ENCODE assay signal across 16 cellular contexts in the genomic region with DNA sequence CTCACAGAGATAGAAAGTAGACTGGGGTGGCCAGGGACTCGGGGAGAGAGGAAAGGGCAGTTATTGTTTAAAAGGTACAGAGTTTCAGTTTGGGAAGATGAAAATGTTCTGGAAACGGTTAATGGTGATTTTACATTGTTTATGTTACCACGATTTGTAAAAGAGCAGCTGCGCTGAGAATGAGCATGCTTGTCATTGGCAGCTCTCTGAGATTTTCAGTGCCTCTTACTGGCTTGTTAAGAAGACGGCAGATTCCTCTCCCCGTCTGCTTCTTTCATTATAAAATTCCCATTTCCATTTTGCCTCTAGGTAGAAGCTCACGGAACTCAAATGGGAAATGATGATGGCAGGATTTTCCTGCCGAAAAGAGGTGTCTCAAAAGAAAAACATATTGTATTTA. TPM values are rescaled to one million over a fixed set of nuclear protein-coding genes. Genes with fewer than 3 reads are reported as not detected.
DNase-seq lines count a peak whose midpoint lies in the region; ATAC-seq and TF ChIP-seq lines count a peak whose summit lies in the region.
"Had no signal": no experiment of that assay in that cellular context is flagged by ENCODE, and none has a peak within 500 bp of the region (broad histone marks: within the 10 kb centered on the region; RNA-seq: fewer than 3 reads in every experiment).

No MANE protein-coding gene starts in this region.

- H3K4me2 ChIP-seq in IMR-90 (ENCODE audit: low read depth, low read length), result peak overlapping the region; percentile 64
- H3K4me2 ChIP-seq in fibroblast of lung (ENCODE audit: extremely low read depth, insufficient read depth, low read length), result peak overlapping the region; percentile 66
- H3K4me2 ChIP-seq: GM23338 had no signal

- no peak overlapping the region for H4K91ac ChIP-seq in IMR-90 (ENCODE audit: insufficient read depth, low read depth, low read length)

- H3K27me3 ChIP-seq in IMR-90 (ENCODE audit: control insufficient read depth, insufficient read depth, low read length) (no peaks in the 10 kb centered on the region), fibroblast of lung (ENCODE audit: control insufficient read depth, insufficient read depth, low read length) (peaks cover 2% of the 10 kb centered on the region), stomach smooth muscle (ENCODE audit: control insufficient read depth in 1 of 2, insufficient read depth in 2 of 2, low read length in 2 of 2) (no peaks in the 10 kb centered on the region)

- no peak overlapping the region for H4K8ac ChIP-seq in IMR-90 (ENCODE audit: low read depth in 2 of 2, low read length in 2 of 2)

- H3K4ac ChIP-seq in IMR-90 (ENCODE audit: low read depth, low read length), result no peak overlapping the region

- H3K9me3 ChIP-seq in IMR-90 (ENCODE audit: control insufficient read depth, insufficient read depth, low read length), result peaks cover 4% of the 10 kb centered on the region; the same call in 1 of the 2 replicates
- H3K9me3 ChIP-seq in fibroblast of lung (ENCODE audit: control insufficient read depth, insufficient read depth, low read depth, low read length), result no peaks in the 10 kb centered on the region
- no peaks in the 10 kb centered on the region for H3K9me3 ChIP-seq in stomach smooth muscle (ENCODE audit: control insufficient read depth in 2 of 2, low read length in 2 of 2)
- H3K9me3 ChIP-seq: HAP-1 had no signal

- CTCF ChIA-PET in IMR-90 (lab: Yijun Ruan, JAX), result no interaction called here

- BruUV-seq in IMR-90 (replicated peaks; lab: Mats Ljungman, UMichigan), result no TSS peak

- ATAC-seq in IMR-90 (ENCODE audit: low read depth), result peak; percentile 81
- no peak for ATAC-seq in HG03439 (IDR thresholded peaks at IDR 0.05; ENCODE audit: unreplicated experiment)
- ATAC-seq: GM12878, GM23338 had no signal

- H2BK120ac ChIP-seq in IMR-90 (ENCODE audit: low read depth, low read length), result no peak overlapping the region

- H4K20me1 ChIP-seq in IMR-90 (ENCODE audit: insufficient read depth, low read length) (no peaks in the 10 kb centered on the region), fibroblast of lung (ENCODE audit: control insufficient read depth, extremely low read depth, insufficient read depth, low read length) (no peaks in the 10 kb centered on the region)

- DNase-seq in IMR-90 (peak; percentile 59), fibroblast of lung (ENCODE audit: low read depth in 2 of 2) (peak in 1 of 2 donors; percentile 57), iris pigment epithelial cell (ENCODE audit: low read depth) (peak; percentile 52), H4 (ENCODE audit: low spot score) (no peak), NCI-H524 treated with DMSO at 0.1 percent for 48 hours (lab: John Stamatoyannopoulos, UW) (no peak)
- DNase-seq: ACHN; C1 segment of cervical spinal cord; Calu3; CD4-positive, alpha-beta T cell; DMS 273 treated with DMSO at 0.1 percent for 48 hours had no signal

- H3K27ac ChIP-seq in IMR-90 (ENCODE audit: insufficient read depth, low read length) (no peak overlapping the region), fibroblast of lung (ENCODE audit: insufficient read depth, low read length) (no peak overlapping the region), stomach smooth muscle (ENCODE audit: low read length) (no peak overlapping the region)
- H3K27ac ChIP-seq: HL-60 had no signal

- no peak for TF ChIP-seq RAD21 in IMR-90 (IDR thresholded peaks at IDR 0.05; ENCODE audit: low read length)

- TF ChIP-seq POLR2A in IMR-90 (IDR thresholded peaks at IDR 0.05; ENCODE audit: low read depth, low read length), result no peak

- 6% methylated on average over 2 of the region's 8 CpGs; no CpG with 5 or more reads in 1 of the 2 experiments for WGBS in IMR-90 (ENCODE audit: extremely low coverage in 2 of 2, insufficient read length in 1 of 2), 2 experiments

- H3K4me3 ChIP-seq in IMR-90 (ENCODE audit: insufficient read depth, low read depth, low read length) (peak overlapping the region; percentile 22; the same call in 1 of the 2 replicates), fibroblast of lung (replicated peaks in 1 of 4; ENCODE audit: control extremely low read depth in 1 of 4, insufficient read depth in 1 of 4, low read depth in 3 of 4, low read length in 4 of 4) (peak overlapping the region in 2 of 4 experiments; percentile 3 to 15), stomach smooth muscle (ENCODE audit: low read length in 2 of 2) (peak overlapping the region; percentile 14 to 22)
- H3K4me3 ChIP-seq: GM12878, GM23338, HAP-1 had no signal

- H3K23ac ChIP-seq in IMR-90 (ENCODE audit: low read depth, low read length), result no peak overlapping the region

- H4K5ac ChIP-seq in IMR-90 (ENCODE audit: low read depth, low read length), result peak overlapping the region; percentile 31; the same call in 1 of the 2 replicates

- H3K9ac ChIP-seq in IMR-90 (ENCODE audit: low read depth, low read length), result 0 out of 2 replicates have a peak overlapping the region, but pooled peaks have one; percentile 28
- no peak overlapping the region for H3K9ac ChIP-seq in fibroblast of lung (ENCODE audit: insufficient read depth, low read length)
- peak overlapping the region in 1 of 2 donors; percentile 36 for H3K9ac ChIP-seq in stomach smooth muscle (ENCODE audit: low read length in 2 of 2)

- TF ChIP-seq CTCF in IMR-90 (conservative IDR thresholded peaks at IDR 0.05; ENCODE audit: low read depth, low read length) (no peak), fibroblast of lung (conservative IDR thresholded peaks at IDR 0.05 in 1 of 2, IDR thresholded peaks at IDR 0.05 in 1 of 2; ENCODE audit: low read depth in 1 of 2, low read length in 2 of 2) (no peak)

- no peak overlapping the region for H2AK9ac ChIP-seq in IMR-90 (replicated peaks; ENCODE audit: low read depth, low read length, poor library complexity)

- no peak overlapping the region; the same call in 2 of the 3 replicates for H2BK15ac ChIP-seq in IMR-90 (ENCODE audit: low read depth, low read length)

- H3K14ac ChIP-seq in IMR-90 (replicated peaks; ENCODE audit: low read depth, low read length), result no peak overlapping the region

- no peak overlapping the region for H3K56ac ChIP-seq in IMR-90 (ENCODE audit: extremely low read depth, insufficient read depth, low read length)

- no peak overlapping the region for H2BK20ac ChIP-seq in IMR-90 (ENCODE audit: low read depth, low read length)

- POLR2A ChIA-PET in IMR-90 (lab: Charles Lee; ENCODE audit: unreplicated experiment), result interaction anchor here (0.6 kb wide), 1 partner anchor 116 kb away, joined by 4 read pairs; no protein-coding TSS in a partner anchor

- no peaks in the 10 kb centered on the region for H3K79me2 ChIP-seq in fibroblast of lung (ENCODE audit: control insufficient read depth, insufficient read depth, low read length)

- peaks cover 2% of the 10 kb centered on the region for H3K4me1 ChIP-seq in IMR-90 (ENCODE audit: control insufficient read depth, insufficient read depth, low read length)
- no peaks in the 10 kb centered on the region for H3K4me1 ChIP-seq in fibroblast of lung (ENCODE audit: control insufficient read depth, extremely low read depth, insufficient read depth, low read length)
- H3K4me1 ChIP-seq in stomach smooth muscle (ENCODE audit: control insufficient read depth, insufficient read depth, low read length), result peaks cover 4% of the 10 kb centered on the region
- H3K4me1 ChIP-seq: HAP-1 had no signal

- no peak overlapping the region for H2BK5ac ChIP-seq in IMR-90 (ENCODE audit: low read depth, low read length, poor library complexity, severe bottlenecking)

- intact Hi-C loops in IMR-90 (cut with micrococcal nuclease), result no loop called here

- no peaks in the 10 kb centered on the region for H3K79me1 ChIP-seq in IMR-90 (ENCODE audit: low read depth in 1 of 2, low read length in 2 of 2)

- dilution Hi-C loops in IMR-90 (cut with HindIII; ENCODE audit: low sequenced_read_pairs, unreplicated experiment), result no loop called here

- H2AFZ ChIP-seq in IMR-90 (replicated peaks; ENCODE audit: low read length, poor library complexity) (no peak overlapping the region), fibroblast of lung (ENCODE audit: low read length) (peak overlapping the region; percentile 36)
- H2AFZ ChIP-seq: GM23338 had no signal

- H3K18ac ChIP-seq in IMR-90 (ENCODE audit: low read depth, low read length), result no peak overlapping the region

- no peak overlapping the region for H2AK5ac ChIP-seq in IMR-90 (ENCODE audit: low read depth, low read length)

- in situ Hi-C loops in IMR-90 (cut with MboI; ENCODE audit: low sequenced_read_pairs), result no loop called here

- H3K36me3 ChIP-seq in IMR-90 (ENCODE audit: control insufficient read depth, insufficient read depth, low read length) (no peaks in the 10 kb centered on the region), fibroblast of lung (ENCODE audit: control insufficient read depth, insufficient read depth, low read length) (no peaks in the 10 kb centered on the region), stomach smooth muscle (ENCODE audit: control insufficient read depth in 2 of 2, insufficient read depth in 2 of 2, low read length in 2 of 2) (no peaks in the 10 kb centered on the region)
- H3K36me3 ChIP-seq: HAP-1 had no signal

- H3K9me1 ChIP-seq in IMR-90 (ENCODE audit: insufficient read depth, low read length), result 0 out of 2 replicates have a peak, but pooled peaks cover 3% of the 10 kb centered on the region

TF ChIP-seq in IMR-90, 13 proteins besides CTCF, POLR2A, EP300 and RAD21 (continues in another document):
- TF ChIP-seq CEBPB (IDR thresholded peaks at IDR 0.05; ENCODE audit: low read depth, low read length) (no peak), RFX5 (IDR thresholded peaks at IDR 0.05; ENCODE audit: low read depth, low read length) (no peak), SMC3 (IDR thresholded peaks at IDR 0.05; ENCODE audit: low read depth, low read length) (no peak), MAFK (IDR thresholded peaks at IDR 0.05; ENCODE audit: low read depth, low read length) (no peak)

RNA-seq across cellular contexts. Expression of gene PPP1R3G, which starts 39.7 kb away (rescaled TPM):
- total RNA-seq in IMR-90 (2012; rRNA removed) (under 0.01 and 0.18 TPM in 2 replicates), fibroblast of lung (2.1 and 3.3 TPM in 2 replicates)
- polyA plus RNA-seq in IMR-90 (2012; rRNA removed) (0.09 and 0.10 TPM in 2 replicates), fibroblast of lung (0.10 and 0.72 TPM in 2 replicates)
- 0.06 and 0.16 TPM in 2 replicates for polyA plus RNA-seq in IMR-90 (2012; cell fraction: cytosol; rRNA removed)
- 0.09 and 0.10 TPM in 2 replicates for polyA plus RNA-seq in IMR-90 (2012; cell fraction: nucleus; rRNA removed; ENCODE audit: low replicate concordance)
- polyA plus RNA-seq in fibroblast of lung (2012), result 0.30 and 1.4 TPM in 2 replicates
- 0.08 TPM in 1 of 2 replicates, not detected in the other for polyA minus RNA-seq in fibroblast of lung (ENCODE audit: low replicate concordance)
- total RNA-seq in H4 (2014; rRNA removed; shearing (Covaris generic)), result 0.06 TPM in 1 of 2 replicates, not detected in the other
- total RNA-seq: CD4-positive, alpha-beta T cell had no signal

RNA-seq across cellular contexts. Expression of gene RPP40, which starts 41.6 kb away (rescaled TPM):
- total RNA-seq in IMR-90 (2012; rRNA removed), result 19.7 and 22.2 TPM in 2 replicates
- polyA plus RNA-seq in IMR-90 (2012; rRNA removed), result 6.6 and 8.1 TPM in 2 replicates
- polyA plus RNA-seq in IMR-90 (2012; cell fraction: cytosol; rRNA removed), result 3.2 and 4.2 TPM in 2 replicates
- polyA plus RNA-seq in IMR-90 (2012; cell fraction: nucleus; rRNA removed; ENCODE audit: low replicate concordance), result 2.3 and 4.6 TPM in 2 replicates
- total RNA-seq in fibroblast of lung, result 12.1 and 27.6 TPM in 2 replicates
- polyA plus RNA-seq in fibroblast of lung, result 8.3 and 11.6 TPM in 2 replicates
- 11.3 and 15.8 TPM in 2 replicates for polyA plus RNA-seq in fibroblast of lung (2012)
- polyA minus RNA-seq in fibroblast of lung (ENCODE audit: low replicate concordance), result 2.1 and 2.9 TPM in 2 replicates
- 43.2 and 63.1 TPM in 2 replicates for total RNA-seq in H4 (2014; rRNA removed; shearing (Covaris generic))

Comparison
In these comparisons a context has a peak if more than half of its experiments do, and no peak if none do; other contexts are left out.
1. DNase-seq: peak in IMR-90 (single experiment) and iris pigment epithelial cell (single experiment); none in H4 (single experiment) and NCI-H524 treated with DMSO at 0.1 percent for 48 hours (single experiment).